ENCODE assay signal across 36 cellular contexts in genomic region chrX:43850612-43851011, GRCh38. TPM values are rescaled to one million over a fixed set of nuclear protein-coding genes. Genes with fewer than 3 reads are reported as not detected.
"Had no signal": no experiment of that assay in that cellular context is flagged by ENCODE, and none has a peak within 500 bp of the region (broad histone marks: within the 10 kb centered on the region; RNA-seq: fewer than 3 reads in every experiment).

No MANE protein-coding gene starts in this region.

- H3K27ac ChIP-seq: ascending aorta, body of pancreas, brain microvascular endothelial cell, breast epithelium, WERI-Rb-1 had no signal

- H3K4me1 Mint-ChIP-seq: activated CD4-positive, alpha-beta memory T cell treated with anti-CD3 and anti-CD28 coated beads, Interleukin-2, amount 10 ng/mL, durations not matched to agents 7 days and 5 days; activated CD4-positive, alpha-beta T cell treated with anti-CD3 and anti-CD28 coated beads for 36 hours; activated CD4-positive, alpha-beta T cell treated with anti-CD3 and anti-CD28 coated beads, Interleukin-2, amount 10 ng/mL, durations not matched to agents 7 days and 5 days; activated CD8-positive, alpha-beta memory T cell treated with anti-CD3 and anti-CD28 coated beads, Interleukin-2, amount 10 ng/mL, durations not matched to agents 7 days and 5 days; activated naive CD4-positive, alpha-beta T cell treated with anti-CD3 and anti-CD28 coated beads, Interleukin-2, amount 10 ng/mL, durations not matched to agents 7 days and 5 days; activated naive CD4-positive, alpha-beta T cell treated with anti-CD3 and anti-CD28 coated beads, Interleukin-2, amount 50 U/mL, for 24 hours; activated naive CD8-positive, alpha-beta T cell treated with anti-CD3 and anti-CD28 coated beads, Interleukin-2, amount 10 ng/mL, durations not matched to agents 7 days and 5 days; activated naive CD8-positive, alpha-beta T cell treated with anti-CD3 and anti-CD28 coated beads, Interleukin-2, amount 50 U/mL, for 24 hours had no signal

- H3K36me3 Mint-ChIP-seq: activated CD8-positive, alpha-beta memory T cell treated with anti-CD3 and anti-CD28 coated beads, Interleukin-2, amount 10 ng/mL, durations not matched to agents 7 days and 5 days; activated naive CD4-positive, alpha-beta T cell treated with anti-CD3 and anti-CD28 coated beads, Interleukin-2, amount 10 ng/mL, durations not matched to agents 7 days and 5 days; activated naive CD4-positive, alpha-beta T cell treated with anti-CD3 and anti-CD28 coated beads, Interleukin-2, amount 50 U/mL, for 24 hours; activated naive CD8-positive, alpha-beta T cell; activated naive CD8-positive, alpha-beta T cell treated with anti-CD3 and anti-CD28 coated beads, Interleukin-2, amount 10 ng/mL, durations not matched to agents 7 days and 5 days; WTC11 had no signal

- H3K4me3 ChIP-seq: ascending aorta, body of pancreas, breast epithelium had no signal

- H3K9me3 ChIP-seq: ascending aorta, body of pancreas, breast epithelium had no signal

- H3K27me3 Mint-ChIP-seq: activated CD4-positive, alpha-beta memory T cell treated with anti-CD3 and anti-CD28 coated beads, Interleukin-2, amount 10 ng/mL, durations not matched to agents 7 days and 5 days; activated CD4-positive, alpha-beta T cell treated with anti-CD3 and anti-CD28 coated beads for 36 hours; activated CD4-positive, alpha-beta T cell treated with anti-CD3 and anti-CD28 coated beads, Interleukin-2, amount 10 ng/mL, durations not matched to agents 7 days and 5 days; activated CD8-positive, alpha-beta memory T cell treated with anti-CD3 and anti-CD28 coated beads, Interleukin-2, amount 10 ng/mL, durations not matched to agents 7 days and 5 days; activated naive CD4-positive, alpha-beta T cell treated with anti-CD3 and anti-CD28 coated beads, Interleukin-2, amount 10 ng/mL, durations not matched to agents 7 days and 5 days; activated naive CD4-positive, alpha-beta T cell treated with anti-CD3 and anti-CD28 coated beads, Interleukin-2, amount 50 U/mL, for 24 hours; activated naive CD8-positive, alpha-beta T cell; activated naive CD8-positive, alpha-beta T cell treated with anti-CD3 and anti-CD28 coated beads, Interleukin-2, amount 10 ng/mL, durations not matched to agents 7 days and 5 days; activated naive CD8-positive, alpha-beta T cell treated with anti-CD3 and anti-CD28 coated beads, Interleukin-2, amount 50 U/mL, for 24 hours had no signal

- H3K36me3 ChIP-seq: ascending aorta, brain microvascular endothelial cell, breast epithelium, WERI-Rb-1 had no signal

- H3K27ac Mint-ChIP-seq: activated CD4-positive, alpha-beta memory T cell treated with anti-CD3 and anti-CD28 coated beads, Interleukin-2, amount 10 ng/mL, durations not matched to agents 7 days and 5 days; activated CD4-positive, alpha-beta T cell treated with anti-CD3 and anti-CD28 coated beads for 36 hours; activated CD4-positive, alpha-beta T cell treated with anti-CD3 and anti-CD28 coated beads, Interleukin-2, amount 10 ng/mL, durations not matched to agents 7 days and 5 days; activated CD8-positive, alpha-beta memory T cell treated with anti-CD3 and anti-CD28 coated beads, Interleukin-2, amount 10 ng/mL, durations not matched to agents 7 days and 5 days; activated CD8-positive, alpha-beta T cell treated with anti-CD3 and anti-CD28 coated beads, Interleukin-2, amount 10 ng/mL, durations not matched to agents 7 days and 5 days; activated naive CD4-positive, alpha-beta T cell treated with anti-CD3 and anti-CD28 coated beads, Interleukin-2, amount 10 ng/mL, durations not matched to agents 7 days and 5 days; activated naive CD4-positive, alpha-beta T cell treated with anti-CD3 and anti-CD28 coated beads, Interleukin-2, amount 50 U/mL, for 24 hours; activated naive CD8-positive, alpha-beta T cell; activated naive CD8-positive, alpha-beta T cell treated with anti-CD3 and anti-CD28 coated beads, Interleukin-2, amount 10 ng/mL, durations not matched to agents 7 days and 5 days; activated naive CD8-positive, alpha-beta T cell treated with anti-CD3 and anti-CD28 coated beads, Interleukin-2, amount 50 U/mL, for 24 hours; activated T-cell treated with anti-CD3 and anti-CD28 coated beads, Interleukin-2, amount 50 U/mL, for 24 hours; activated T-helper 2 cell treated with anti-CD3 and anti-CD28 coated beads, Interferon-gamma antibody, Interleukin-2, Interleukin-4, amounts not matched to agents 10 μg/mL and 5 μg/mL and 100 μg/mL, durations not matched to agents 14 hours and 24 hours and 36 hours; T-helper 1 cell treated with Interleukin-12 subunit alpha and Interleukin-12 subunit beta and Interleukin-4 antibody, amounts not matched to agents 30 μg/mL and 1 μg/mL, for 36 hours; T-helper 2 cell treated with Interferon-gamma antibody and Interleukin-4, amounts not matched to agents 5 μg/mL and 100 μg/mL, for 36 hours; WTC11 had no signal

- H3K27me3 ChIP-seq: ascending aorta, body of pancreas, brain microvascular endothelial cell had no signal

- ATAC-seq: activated CD4-positive, alpha-beta T cell treated with anti-CD3 and anti-CD28 coated beads for 36 hours; activated CD4-positive, CD25-positive, alpha-beta regulatory T cell treated with anti-CD3 and anti-CD28 coated beads, Interleukin-2, amount 50 U/mL, for 24 hours; activated CD8-positive, alpha-beta memory T cell treated with anti-CD3 and anti-CD28 coated beads, Interleukin-2, amount 10 ng/mL, durations not matched to agents 7 days and 5 days; activated CD8-positive, alpha-beta T cell treated with anti-CD3 and anti-CD28 coated beads, Interleukin-2, amount 10 ng/mL, durations not matched to agents 7 days and 5 days; activated naive CD8-positive, alpha-beta T cell treated with anti-CD3 and anti-CD28 coated beads, Interleukin-2, amount 50 U/mL, for 24 hours; body of pancreas; WTC11 had no signal

- H3K9me3 Mint-ChIP-seq: activated CD4-positive, alpha-beta memory T cell treated with anti-CD3 and anti-CD28 coated beads, Interleukin-2, amount 10 ng/mL, durations not matched to agents 7 days and 5 days; activated CD4-positive, alpha-beta T cell treated with anti-CD3 and anti-CD28 coated beads, Interleukin-2, amount 10 ng/mL, durations not matched to agents 7 days and 5 days; activated naive CD4-positive, alpha-beta T cell treated with anti-CD3 and anti-CD28 coated beads, Interleukin-2, amount 10 ng/mL, durations not matched to agents 7 days and 5 days; activated naive CD4-positive, alpha-beta T cell treated with anti-CD3 and anti-CD28 coated beads, Interleukin-2, amount 50 U/mL, for 24 hours; activated naive CD8-positive, alpha-beta T cell treated with anti-CD3 and anti-CD28 coated beads, Interleukin-2, amount 10 ng/mL, durations not matched to agents 7 days and 5 days; activated naive CD8-positive, alpha-beta T cell treated with anti-CD3 and anti-CD28 coated beads, Interleukin-2, amount 50 U/mL, for 24 hours; activated T-cell treated with anti-CD3 and anti-CD28 coated beads, Interleukin-2, amount 50 U/mL, for 24 hours; activated T-helper 2 cell treated with anti-CD3 and anti-CD28 coated beads, Interferon-gamma antibody, Interleukin-2, Interleukin-4, amounts not matched to agents 10 μg/mL and 5 μg/mL and 100 μg/mL, durations not matched to agents 14 hours and 24 hours and 36 hours; T-helper 1 cell treated with Interleukin-12 subunit alpha and Interleukin-12 subunit beta and Interleukin-4 antibody, amounts not matched to agents 30 μg/mL and 1 μg/mL, for 36 hours; T-helper 2 cell treated with Interferon-gamma antibody and Interleukin-4, amounts not matched to agents 5 μg/mL and 100 μg/mL, for 36 hours; WTC11 had no signal

- H3K4me3 Mint-ChIP-seq: activated CD4-positive, alpha-beta memory T cell treated with anti-CD3 and anti-CD28 coated beads, Interleukin-2, amount 10 ng/mL, durations not matched to agents 7 days and 5 days; activated CD4-positive, alpha-beta T cell treated with anti-CD3 and anti-CD28 coated beads for 36 hours; activated CD4-positive, alpha-beta T cell treated with anti-CD3 and anti-CD28 coated beads, Interleukin-2, amount 10 ng/mL, durations not matched to agents 7 days and 5 days; activated CD8-positive, alpha-beta memory T cell treated with anti-CD3 and anti-CD28 coated beads, Interleukin-2, amount 10 ng/mL, durations not matched to agents 7 days and 5 days; activated CD8-positive, alpha-beta T cell treated with anti-CD3 and anti-CD28 coated beads, Interleukin-2, amount 10 ng/mL, durations not matched to agents 7 days and 5 days; activated naive CD4-positive, alpha-beta T cell treated with anti-CD3 and anti-CD28 coated beads, Interleukin-2, amount 10 ng/mL, durations not matched to agents 7 days and 5 days; activated naive CD4-positive, alpha-beta T cell treated with anti-CD3 and anti-CD28 coated beads, Interleukin-2, amount 50 U/mL, for 24 hours; activated naive CD8-positive, alpha-beta T cell; activated naive CD8-positive, alpha-beta T cell treated with anti-CD3 and anti-CD28 coated beads, Interleukin-2, amount 10 ng/mL, durations not matched to agents 7 days and 5 days; activated naive CD8-positive, alpha-beta T cell treated with anti-CD3 and anti-CD28 coated beads, Interleukin-2, amount 50 U/mL, for 24 hours; activated T-cell treated with anti-CD3 and anti-CD28 coated beads, Interleukin-2, amount 50 U/mL, for 24 hours; T-helper 1 cell treated with Interleukin-12 subunit alpha and Interleukin-12 subunit beta and Interleukin-4 antibody, amounts not matched to agents 30 μg/mL and 1 μg/mL, for 36 hours; T-helper 2 cell treated with Interferon-gamma antibody and Interleukin-4, amounts not matched to agents 5 μg/mL and 100 μg/mL, for 36 hours; WTC11 had no signal

- DNase-seq: activated CD4-positive, alpha-beta memory T cell treated with anti-CD3 and anti-CD28 coated beads, Interleukin-2, amount 10 ng/mL, durations not matched to agents 7 days and 5 days; activated CD4-positive, alpha-beta T cell treated with anti-CD3 and anti-CD28 coated beads for 1 hour; activated CD4-positive, alpha-beta T cell treated with anti-CD3 and anti-CD28 coated beads for 36 hours; activated CD4-positive, alpha-beta T cell treated with anti-CD3 and anti-CD28 coated beads for 48 hours; activated CD4-positive, alpha-beta T cell treated with anti-CD3 and anti-CD28 coated beads, Interleukin-2, amount 10 ng/mL, durations not matched to agents 7 days and 5 days; activated CD4-positive, alpha-beta T cell treated with anti-CD3 and anti-CD28 coated beads, Interleukin-2, amount 50 U/mL, for 48 hours; activated CD4-positive, CD25-positive, alpha-beta regulatory T cell; activated CD8-positive, alpha-beta memory T cell treated with anti-CD3 and anti-CD28 coated beads for 24 hours; activated CD8-positive, alpha-beta memory T cell treated with anti-CD3 and anti-CD28 coated beads, Interleukin-2, amount 10 ng/mL, durations not matched to agents 7 days and 5 days; activated CD8-positive, alpha-beta memory T cell treated with anti-CD3 and anti-CD28 coated beads, Interleukin-2, amount 50 U/mL, for 48 hours; activated CD8-positive, alpha-beta T cell treated with anti-CD3 and anti-CD28 coated beads, Interleukin-2, amount 10 ng/mL, durations not matched to agents 7 days and 5 days; activated effector memory CD4-positive, alpha-beta T cell treated with Interleukin-2 at 50 U/mL for 16 hours; activated gamma-delta T cell; activated naive CD4-positive, alpha-beta T cell treated with anti-CD3 and anti-CD28 coated beads, Interleukin-2, amount 10 ng/mL, durations not matched to agents 7 days and 5 days; activated naive CD4-positive, alpha-beta T cell treated with Interleukin-2 at 50 U/mL for 16 hours; activated naive CD8-positive, alpha-beta T cell treated with anti-CD3 and anti-CD28 coated beads, Interleukin-2, amount 10 ng/mL, durations not matched to agents 7 days and 5 days; activated naive CD8-positive, alpha-beta T cell treated with anti-CD3 and anti-CD28 coated beads, Interleukin-2, amount 50 U/mL, for 24 hours; activated T-cell treated with anti-CD3 and anti-CD28 coated beads, Interleukin-2, amount 50 U/mL, for 24 hours; activated T-cell treated with anti-CD3 and anti-CD28 coated beads, Interleukin-2, amount 50 U/mL, for 48 hours; amygdala; body of pancreas; brain microvascular endothelial cell; central memory CD4-positive, alpha-beta T cell; T-helper 1 cell; T-helper 2 cell; T-helper 9 cell; WERI-Rb-1 had no signal

- H3K4me1 ChIP-seq: ascending aorta, body of pancreas, breast epithelium had no signal

RNA-seq across cellular contexts. Expression of gene MAOB, which starts 31.6 kb away (rescaled TPM):
- total RNA-seq: activated CD4-positive, alpha-beta memory T cell treated with anti-CD3 and anti-CD28 coated beads, Interleukin-2, amount 10 ng/mL, durations not matched to agents 7 days and 5 days; activated CD4-positive, alpha-beta T cell treated with anti-CD3 and anti-CD28 coated beads, Interleukin-2, amount 10 ng/mL, durations not matched to agents 7 days and 5 days; activated CD8-positive, alpha-beta memory T cell treated with anti-CD3 and anti-CD28 coated beads, Interleukin-2, amount 10 ng/mL, durations not matched to agents 7 days and 5 days; activated CD8-positive, alpha-beta T cell treated with anti-CD3 and anti-CD28 coated beads, Interleukin-2, amount 10 ng/mL, durations not matched to agents 7 days and 5 days; activated naive CD8-positive, alpha-beta T cell treated with anti-CD3 and anti-CD28 coated beads, Interleukin-2, amount 10 ng/mL, durations not matched to agents 7 days and 5 days had no signal
